In genomic region chr2:43518182-43518581, GRCh38 we compare ENCODE assay signal across 11 cellular contexts.
DNase-seq lines count a peak whose midpoint lies in the region; ATAC-seq, FAIRE-seq and TF ChIP-seq lines count a peak whose summit lies in the region.
"Had no signal": no experiment of that assay in that cellular context is flagged by ENCODE, and none has a peak within 500 bp of the region (broad histone marks: within the 10 kb centered on the region; RNA-seq: fewer than 3 reads in every experiment).

No MANE protein-coding gene starts in this region.

- no peaks in the 10 kb centered on the region for H3K79me2 ChIP-seq in ACC112 (ENCODE audit: control insufficient read depth, insufficient read depth, low read length, unreplicated experiment)

- TF ChIP-seq CTCF in RWPE2 (IDR thresholded peaks at IDR 0.05; ENCODE audit: poor library complexity, severe bottlenecking) (no peak), pancreas (IDR thresholded peaks at IDR 0.05) (no peak)

- H2AFZ ChIP-seq in ACC112 (ENCODE audit: low read length, unreplicated experiment): no peak overlapping the region

- peaks cover under 1% of the 10 kb centered on the region; the same call in 1 of the 2 replicates for H3K36me3 ChIP-seq in ACC112 (ENCODE audit: insufficient read depth, low read length)
- no peaks in the 10 kb centered on the region for H3K36me3 ChIP-seq in RWPE2 (ENCODE audit: low read depth)
- H3K36me3 ChIP-seq in pancreas: no peaks in the 10 kb centered on the region
- peaks cover 4% of the 10 kb centered on the region; the same call in 1 of the 2 replicates for H3K36me3 ChIP-seq in HAP-1 (replicated peaks)

- no peak overlapping the region for H3K4me3 ChIP-seq in ACC112 (ENCODE audit: low read depth, low read length)
- H3K4me3 ChIP-seq in RWPE2 (ENCODE audit: severe bottlenecking): no peak overlapping the region
- H3K4me3 ChIP-seq in pancreas: no peak overlapping the region
- no peak overlapping the region for H3K4me3 ChIP-seq in HAP-1
- H3K4me3 ChIP-seq: dorsolateral prefrontal cortex had no signal

- H3K9me3 ChIP-seq in RWPE2 (ENCODE audit: severe bottlenecking) (no peaks in the 10 kb centered on the region), pancreas (no peaks in the 10 kb centered on the region), HAP-1 (no peaks in the 10 kb centered on the region)

- intact Hi-C loops in pancreas (cut with DNase I): no loop called here

- WGBS in pancreas, 2 donors: 14 to 19% methylated on average over 1 of the region's 1 CpG

- ATAC-seq in RWPE2 (ENCODE audit: low read depth): peak; percentile 54; the same call in 2 of the 3 replicates
- ATAC-seq in pancreas: peak; percentile 35 to 71 (median 58)
- no peak for ATAC-seq in HG02870 (IDR thresholded peaks at IDR 0.05; ENCODE audit: unreplicated experiment)

- H3K27ac ChIP-seq in ACC112 (ENCODE audit: low read depth, low read length): peak overlapping the region; percentile 94
- peak overlapping the region; percentile 54 for H3K27ac ChIP-seq in RWPE2 (ENCODE audit: poor library complexity, severe bottlenecking)
- peak overlapping the region in 2 of 4 donors; percentile 80 to 82 for H3K27ac ChIP-seq in pancreas

- H3K27me3 ChIP-seq in ACC112 (ENCODE audit: insufficient read depth, low read length) (no peaks in the 10 kb centered on the region), RWPE2 (ENCODE audit: insufficient read depth, poor library complexity, severe bottlenecking) (no peaks in the 10 kb centered on the region), pancreas (no peaks in the 10 kb centered on the region), HAP-1 (ENCODE audit: low read depth) (no peaks in the 10 kb centered on the region)
- H3K27me3 ChIP-seq: dorsolateral prefrontal cortex had no signal

- DNase-seq in RWPE2 (ENCODE audit: low spot score): no peak
- peak; percentile 36 for DNase-seq in fibroblast of peridontal ligament (ENCODE audit: extremely low read depth)
- no peak for DNase-seq in pancreas
- DNase-seq in HAP-1 (ENCODE audit: low spot score in 2 of 2): no peak
- no peak for DNase-seq in DMS79 treated with DMSO at 0.1 percent for 48 hours (lab: John Stamatoyannopoulos, UW)
- no peak for DNase-seq in GM03348 (ENCODE audit: low spot score)
- DNase-seq: dorsolateral prefrontal cortex, NCI-H146 had no signal

- in situ Hi-C loops in HAP-1 (cut with MboI; ENCODE audit: low sequenced_read_pairs): no loop called here

- H3K4me1 ChIP-seq in ACC112 (ENCODE audit: control insufficient read depth, insufficient read depth, low read length, unreplicated experiment) (peaks cover 13% of the 10 kb centered on the region), RWPE2 (ENCODE audit: insufficient read depth, poor library complexity, severe bottlenecking) (peaks cover 37% of the 10 kb centered on the region), pancreas (peaks cover 15 to 41% (median 18%) of the 10 kb centered on the region in 3 donors), HAP-1 (peaks cover 6% of the 10 kb centered on the region; the same call in 1 of the 2 replicates)

- FAIRE-seq in pancreas (lab: Jason Lieb, UNC): no peak
- FAIRE-seq: TTC549 had no signal
